ENCODE assay signal across 9 cellular contexts in the genomic region with DNA sequence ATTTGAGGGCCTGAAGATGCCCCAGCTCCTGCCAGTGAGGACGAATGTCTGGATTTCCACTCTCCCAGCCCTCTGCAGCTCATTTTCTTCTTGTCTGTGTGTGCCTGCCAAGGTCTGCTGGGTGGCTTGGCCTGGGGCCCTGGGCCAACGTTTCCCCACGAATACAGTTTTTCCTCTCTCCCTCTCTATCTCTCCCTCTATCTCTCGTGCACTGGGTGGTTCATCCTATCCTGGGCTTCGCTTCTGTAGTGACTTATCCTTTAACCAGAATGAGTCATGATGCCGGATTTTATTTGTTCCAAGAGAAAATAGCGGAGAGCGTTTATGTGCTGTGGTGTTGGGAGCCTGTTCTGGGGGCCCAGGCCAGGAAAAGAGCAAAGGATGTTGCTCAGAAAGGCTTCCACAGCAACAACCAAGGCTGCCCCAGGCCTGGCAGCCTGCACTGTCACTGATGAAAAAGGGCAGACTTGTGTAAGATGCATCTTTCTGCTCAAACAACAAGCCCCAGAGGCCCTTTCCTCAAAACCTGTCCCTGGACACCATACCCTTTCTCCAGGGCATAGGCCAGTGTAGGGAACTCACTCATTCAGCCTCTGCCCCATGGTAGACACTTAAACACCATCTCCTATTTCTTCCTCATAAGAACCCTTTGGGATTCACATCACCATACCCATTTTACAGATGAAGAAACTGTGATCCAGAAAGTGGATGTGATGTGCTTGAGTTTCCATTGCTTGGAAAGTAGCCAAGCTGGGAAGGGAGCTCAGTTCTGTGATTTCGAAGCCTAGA. TPM values are rescaled to one million over a fixed set of nuclear protein-coding genes. Genes with fewer than 3 reads are reported as not detected.
DNase-seq lines count a peak whose midpoint lies in the region; ATAC-seq and TF ChIP-seq lines count a peak whose summit lies in the region.
"Had no signal": no experiment of that assay in that cellular context is flagged by ENCODE, and none has a peak within 500 bp of the region (broad histone marks: within the 10 kb centered on the region; RNA-seq: fewer than 3 reads in every experiment).

No MANE protein-coding gene starts in this region.

- POLR2A ChIA-PET in RWPE1 (lab: Yijun Ruan, JAX; ENCODE audit: low non-redundant PET) = no interaction called here

- CTCF ChIA-PET in RWPE1 (lab: Yijun Ruan, JAX) = interaction anchor here (0.9 to 1.6 kb wide), 3 partner anchors 44 to 132 kb away, joined by 3 read pairs; no protein-coding TSS in a partner anchor

- no peaks in the 10 kb centered on the region for H3K36me3 ChIP-seq in fibroblast of lung (ENCODE audit: control insufficient read depth, insufficient read depth, low read length)

- no peak overlapping the region for H3K9ac ChIP-seq in fibroblast of lung (ENCODE audit: insufficient read depth, low read length)

- H3K79me2 ChIP-seq in fibroblast of lung (ENCODE audit: control insufficient read depth, insufficient read depth, low read length) = no peaks in the 10 kb centered on the region

- no peak overlapping the region for H3K4me2 ChIP-seq in fibroblast of lung (ENCODE audit: extremely low read depth, insufficient read depth, low read length)

- TF ChIP-seq CTCF in RWPE1 (conservative IDR thresholded peaks at IDR 0.05; ENCODE audit: low read depth) = no peak
- no peak for TF ChIP-seq CTCF in fibroblast of lung (conservative IDR thresholded peaks at IDR 0.05 in 1 of 2, IDR thresholded peaks at IDR 0.05 in 1 of 2; ENCODE audit: low read depth in 1 of 2, low read length in 2 of 2)

- peaks cover 12% of the 10 kb centered on the region for H3K4me1 ChIP-seq in fibroblast of lung (ENCODE audit: control insufficient read depth, extremely low read depth, insufficient read depth, low read length)

- H4K20me1 ChIP-seq in fibroblast of lung (ENCODE audit: control insufficient read depth, extremely low read depth, insufficient read depth, low read length) = no peaks in the 10 kb centered on the region

- peak; percentile 91 for DNase-seq in AG20443 (ENCODE audit: low spot score)
- peak; percentile 61 for DNase-seq in RWPE1 (ENCODE audit: low spot score)
- peak; percentile 91 to 95 for DNase-seq in fibroblast of lung (ENCODE audit: low read depth in 2 of 2)
- peak; percentile 63 for DNase-seq in non-pigmented ciliary epithelial cell (ENCODE audit: low read depth)
- no peak for DNase-seq in NCI-H1436 (lab: John Stamatoyannopoulos, UW)
- DNase-seq in globus pallidus (ENCODE audit: low spot score) = no peak
- DNase-seq in cortex of kidney (lab: John Stamatoyannopoulos, UW) = no peak
- DNase-seq: activated gamma-delta T cell treated with Interleukin-2 at 50 U/mL for 16 hours had no signal

- no peak overlapping the region for H2AFZ ChIP-seq in fibroblast of lung (ENCODE audit: low read length)

- ATAC-seq in HG03469 (IDR thresholded peaks at IDR 0.05; ENCODE audit: unreplicated experiment) = no peak

- H3K9me3 ChIP-seq in fibroblast of lung (ENCODE audit: control insufficient read depth, insufficient read depth, low read depth, low read length) = no peaks in the 10 kb centered on the region

- peaks cover 3% of the 10 kb centered on the region for H3K27me3 ChIP-seq in fibroblast of lung (ENCODE audit: control insufficient read depth, insufficient read depth, low read length)

- H3K27ac ChIP-seq in RWPE1 (peak overlapping the region; percentile 65), fibroblast of lung (ENCODE audit: insufficient read depth, low read length) (peak overlapping the region; percentile 26)

- H3K4me3 ChIP-seq in fibroblast of lung (replicated peaks in 1 of 4; ENCODE audit: control extremely low read depth in 1 of 4, insufficient read depth in 1 of 4, low read depth in 3 of 4, low read length in 4 of 4) = no peak overlapping the region

RNA-seq across cellular contexts. Expression of a gene that starts 47.3 kb away (rescaled TPM):
- total RNA-seq in fibroblast of lung = 29.6 and 43.7 TPM in 2 replicates
- 2.6 and 21.5 TPM in 2 replicates for polyA plus RNA-seq in fibroblast of lung
- 3.9 and 36.5 TPM in 2 replicates for polyA plus RNA-seq in fibroblast of lung (2012)
- 7.9 and 89.6 TPM in 2 replicates for polyA minus RNA-seq in fibroblast of lung (ENCODE audit: low replicate concordance)

Comparison
In these comparisons a context has a peak if more than half of its experiments do, and no peak if none do; other contexts are left out.
1. DNase-seq: peak in AG20443 (single experiment), RWPE1 (single experiment), fibroblast of lung (2 of 2) and non-pigmented ciliary epithelial cell (single experiment); none in NCI-H1436 (single experiment), globus pallidus (single experiment) and cortex of kidney (single experiment).